ENCODE assay signal across 1 cellular context in genomic region chr6:27388293-27389197, GRCh38.
TF ChIP-seq lines count a peak whose summit lies in the region.

TSS of gene ZNF391 (plus strand) at chr6:27388759. CDS start at chr6:27400371, 11,612 bp downstream.

TF ChIP-seq in HepG2, 621 proteins besides CTCF, POLR2A, EP300 and RAD21 (continued from another document and continues in another):
- TF ChIP-seq ZMYM4 (CRISPR knock-in tag; IDR thresholded peaks at IDR 0.05) (peak; percentile 99), ZNF598 (CRISPR knock-in tag; IDR thresholded peaks at IDR 0.05; ENCODE audit: borderline replicate concordance) (peak; percentile 80), RFX3 (CRISPR knock-in tag; IDR thresholded peaks at IDR 0.05) (0 out of 2 replicates have a peak, but pooled peaks have one; percentile 32), ZNF562 (CRISPR knock-in tag; IDR thresholded peaks at IDR 0.05; ENCODE audit: borderline replicate concordance) (no peak), RBM22 (optimal IDR thresholded peaks at IDR 0.05; ENCODE audit: low read length) (no peak), ZMYM2 (CRISPR knock-in tag; IDR thresholded peaks at IDR 0.05) (peak; percentile 98), HMG20B (CRISPR knock-in tag; conservative IDR thresholded peaks at IDR 0.05) (no peak; the same call in 1 of the 2 replicates), JUN (CRISPR knock-in tag; IDR thresholded peaks at IDR 0.05) (no peak), ZFP41 (CRISPR knock-in tag; IDR thresholded peaks at IDR 0.05; ENCODE audit: borderline replicate concordance) (no peak; the same call in 1 of the 2 replicates), ZNF556 (CRISPR knock-in tag; IDR thresholded peaks at IDR 0.05; ENCODE audit: borderline replicate concordance) (peak; percentile 96), KDM4B (CRISPR knock-in tag; IDR thresholded peaks at IDR 0.05) (peak; percentile 78; the same call in 1 of the 2 replicates), ZNF576 (CRISPR knock-in tag; IDR thresholded peaks at IDR 0.05) (peak; percentile 64; the same call in 1 of the 2 replicates), NR1H2 (CRISPR knock-in tag; IDR thresholded peaks at IDR 0.05; ENCODE audit: borderline replicate concordance, low read depth) (no peak), SMAD9 (CRISPR knock-in tag; IDR thresholded peaks at IDR 0.05) (no peak), ZNF703 (CRISPR knock-in tag; IDR thresholded peaks at IDR 0.05; ENCODE audit: borderline replicate concordance) (no peak), POGK (CRISPR knock-in tag; conservative IDR thresholded peaks at IDR 0.05) (peak; percentile 99), IKZF5 (CRISPR knock-in tag; IDR thresholded peaks at IDR 0.05) (peak; percentile 92), ZIK1 (CRISPR knock-in tag; IDR thresholded peaks at IDR 0.05; ENCODE audit: borderline replicate concordance, low read depth) (0 out of 2 replicates have a peak, but pooled peaks have one; percentile 34), ZNF629 (CRISPR knock-in tag; conservative IDR thresholded peaks at IDR 0.05) (no peak; the same call in 1 of the 2 replicates), CSRNP2 (CRISPR knock-in tag; conservative IDR thresholded peaks at IDR 0.05; ENCODE audit: low read depth) (no peak), SATB2 (CRISPR knock-in tag; IDR thresholded peaks at IDR 0.05) (no peak), ZNF83 (CRISPR knock-in tag; IDR thresholded peaks at IDR 0.05; ENCODE audit: borderline replicate concordance) (no peak), SP1 (IDR thresholded peaks at IDR 0.05) (no peak), SP1 (CRISPR knock-in tag; IDR thresholded peaks at IDR 0.05) (peak; percentile 72; the same call in 1 of the 2 replicates), ZNF24 (IDR thresholded peaks at IDR 0.05) (no peak), IKZF1 (IDR thresholded peaks at IDR 0.05) (no peak), NFIC (IDR thresholded peaks at IDR 0.05; ENCODE audit: low read length) (no peak), SPEN (CRISPR knock-in tag; IDR thresholded peaks at IDR 0.05; ENCODE audit: low read depth) (peak; percentile 81; the same call in 1 of the 2 replicates), SYNCRIP (IDR thresholded peaks at IDR 0.05; ENCODE audit: insufficient read depth, low read depth, low read length) (no peak), ZNF773 (CRISPR knock-in tag; IDR thresholded peaks at IDR 0.05; ENCODE audit: borderline replicate concordance) (no peak), ATF7-NPFF (CRISPR knock-in tag; IDR thresholded peaks at IDR 0.05; ENCODE audit: low read depth) (peak; percentile 94), THAP11 (CRISPR knock-in tag; IDR thresholded peaks at IDR 0.05) (peak; percentile 92), RARA (CRISPR knock-in tag; IDR thresholded peaks at IDR 0.05) (peak; percentile 51), TEF (CRISPR knock-in tag; IDR thresholded peaks at IDR 0.05) (no peak), PAXIP1 (CRISPR knock-in tag; conservative IDR thresholded peaks at IDR 0.05) (no peak; the same call in 1 of the 2 replicates), TFE3 (CRISPR knock-in tag; IDR thresholded peaks at IDR 0.05) (peak; percentile 64), ZFX (CRISPR knock-in tag; IDR thresholded peaks at IDR 0.05; ENCODE audit: low read depth) (peak; percentile 88), ZNF577 (CRISPR knock-in tag; IDR thresholded peaks at IDR 0.05; ENCODE audit: borderline replicate concordance, low read depth) (no peak; the same call in 1 of the 2 replicates), HOMEZ (CRISPR knock-in tag; IDR thresholded peaks at IDR 0.05; ENCODE audit: low read depth) (peak; percentile 71; the same call in 1 of the 2 replicates), YEATS4 (CRISPR knock-in tag; IDR thresholded peaks at IDR 0.05; ENCODE audit: borderline replicate concordance) (peak; percentile 99), YY1 (IDR thresholded peaks at IDR 0.05; ENCODE audit: insufficient read depth, insufficient replicate concordance, low read depth, low read length) (peak; percentile 62), ZNF382 (CRISPR knock-in tag; IDR thresholded peaks at IDR 0.05; ENCODE audit: borderline replicate concordance) (no peak), ZNF616 (CRISPR knock-in tag; IDR thresholded peaks at IDR 0.05; ENCODE audit: low read depth) (no peak), ZNF639 (CRISPR knock-in tag; conservative IDR thresholded peaks at IDR 0.05) (peak; percentile 78; the same call in 1 of the 2 replicates), SNAPC4 (CRISPR knock-in tag; IDR thresholded peaks at IDR 0.05) (peak; percentile 70; the same call in 1 of the 2 replicates), ZNF674 (CRISPR knock-in tag; IDR thresholded peaks at IDR 0.05; ENCODE audit: low read depth) (no peak; the same call in 1 of the 2 replicates)
